Comparison of ENCODE assay signal across 26 cellular contexts in the genomic region with DNA sequence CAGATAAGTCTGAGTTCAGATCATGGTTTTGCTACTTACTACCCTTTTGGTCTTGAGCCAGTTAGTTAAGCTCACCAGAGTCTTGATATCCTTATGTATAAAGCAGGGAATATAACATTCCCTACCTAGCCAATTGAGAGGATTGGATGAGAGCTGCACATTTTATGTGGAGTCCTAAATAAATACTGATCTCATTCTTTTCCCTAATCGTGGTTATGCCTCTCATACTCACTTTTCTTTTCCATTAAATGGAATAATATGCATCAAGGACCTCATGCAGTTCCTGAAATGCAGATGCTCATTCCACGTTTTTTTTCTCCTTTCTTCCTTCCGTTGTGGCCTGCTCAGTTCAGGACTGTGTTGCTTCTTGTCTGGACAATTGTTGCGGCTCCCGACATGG.
DNase-seq lines count a peak whose midpoint lies in the region; FAIRE-seq and TF ChIP-seq lines count a peak whose summit lies in the region.
"Had no signal": no experiment of that assay in that cellular context is flagged by ENCODE, and none has a peak within 500 bp of the region (broad histone marks: within the 10 kb centered on the region; RNA-seq: fewer than 3 reads in every experiment).

No MANE protein-coding gene starts in this region.

- no peak for TF ChIP-seq POLR2A in GM12891 (IDR thresholded peaks at IDR 0.05; ENCODE audit: low read depth, low read length)
- TF ChIP-seq POLR2A in H1 (IDR thresholded peaks at IDR 0.05; ENCODE audit: control extremely low read depth in 1 of 2, low read depth in 2 of 2, low read length in 2 of 2), result no peak

- H2AFZ ChIP-seq in OCI-LY7 (ENCODE audit: low read length) (peak overlapping the region; percentile 80; the same call in 1 of the 2 replicates), H1 (ENCODE audit: low read length) (no peak overlapping the region), trophoblast cell (ENCODE audit: insufficient read depth, low read length, poor library complexity) (no peak overlapping the region)

- BruUV-seq in OCI-LY7 (replicated peaks; lab: Mats Ljungman, UMichigan), result no TSS peak

- no peaks in the 10 kb centered on the region for H3K79me1 ChIP-seq in H1 (ENCODE audit: low read depth, low read length)
- peaks cover 5% of the 10 kb centered on the region for H3K79me1 ChIP-seq in trophoblast cell (ENCODE audit: low read length)

- FAIRE-seq in GM12891 (lab: Jason Lieb, UNC), result peak; percentile 57
- FAIRE-seq in H1 (lab: Jason Lieb, UNC), result no peak

- H3K9ac ChIP-seq in H1 (replicated peaks in 1 of 4; ENCODE audit: extremely low read depth in 1 of 4, low read depth in 3 of 4, low read length in 3 of 4), result no peak overlapping the region
- no peak overlapping the region for H3K9ac ChIP-seq in trophoblast cell (ENCODE audit: low read length)

- H2AK5ac ChIP-seq in H1 (ENCODE audit: low read depth, low read length) (no peak overlapping the region), trophoblast cell (ENCODE audit: low read length) (peak overlapping the region; percentile 76)

- H3K79me2 ChIP-seq in OCI-LY7 (ENCODE audit: insufficient read depth, low read depth, low read length), result no peaks in the 10 kb centered on the region
- no peaks in the 10 kb centered on the region for H3K79me2 ChIP-seq in H1 (ENCODE audit: control insufficient read depth in 1 of 2, insufficient read depth in 2 of 2, low read length in 2 of 2)
- no peaks in the 10 kb centered on the region for H3K79me2 ChIP-seq in trophoblast cell (ENCODE audit: control insufficient read depth, insufficient read depth, low read length, poor library complexity)

- H2BK12ac ChIP-seq in H1 (ENCODE audit: low read depth, low read length) (no peak overlapping the region), trophoblast cell (ENCODE audit: low read length) (peak overlapping the region; percentile 92)

- CTCF ChIA-PET in OCI-LY7 (lab: Charles Lee; ENCODE audit: unreplicated experiment), result no interaction called here
- CTCF ChIA-PET in H1 (lab: Charles Lee; ENCODE audit: partially characterized antibody), result no interaction called here

- H4K91ac ChIP-seq in H1 (replicated peaks; ENCODE audit: insufficient read length, low read length) (no peak overlapping the region), trophoblast cell (ENCODE audit: low read depth, low read length) (peak overlapping the region; percentile 83)

- no peaks in the 10 kb centered on the region for H3K23me2 ChIP-seq in H1 (ENCODE audit: low read depth, low read length)

- no peaks in the 10 kb centered on the region for H3K9me2 ChIP-seq in OCI-LY7 (ENCODE audit: insufficient read depth, low read length)

- H3K27me3 ChIP-seq in H1 (replicated peaks in 1 of 4; ENCODE audit: control insufficient read depth in 3 of 4, extremely low read depth in 1 of 4, insufficient read depth in 3 of 4, low read length in 3 of 4) (no peaks in the 10 kb centered on the region), trophoblast cell (ENCODE audit: insufficient read depth, low read length) (no peaks in the 10 kb centered on the region)
- H3K27me3 ChIP-seq: sigmoid colon had no signal

- H4K5ac ChIP-seq in H1 (ENCODE audit: insufficient read length, low read depth, low read length), result no peak overlapping the region

- WGBS in H1 (ENCODE audit: extremely low coverage in 1 of 2, insufficient coverage in 1 of 2, insufficient read length in 1 of 2, insufficient replicate concordance in 2 of 2, low coverage in 1 of 2, low lambda C conversion rate in 2 of 2, missing lambda C conversion rate in 1 of 2), 2 experiments, result 89% methylated on average over 5 of the region's 5 CpGs; no CpG with 5 or more reads in 1 of the 2 experiments
- WGBS in trophoblast cell (ENCODE audit: extremely low coverage, insufficient coverage, insufficient read length), result no CpG with 5 or more reads among the region's 5 CpGs

- H3K14ac ChIP-seq in H1 (ENCODE audit: insufficient read length) (no peak overlapping the region), trophoblast cell (ENCODE audit: low read length) (peak overlapping the region; percentile 77)

- DNase-seq in GM12891 (ENCODE audit: insufficient read length, low spot score) (no peak), OCI-LY7 (ENCODE audit: low spot score) (no peak), H1 (ENCODE audit: low read depth in 1 of 2, low spot score in 2 of 2) (no peak), trophoblast cell (no peak), middle frontal gyrus (ENCODE audit: extremely low spot score, low spot score) (no peak), NCI-H1417 treated with DMSO at 0.1 percent for 48 hours (lab: John Stamatoyannopoulos, UW) (no peak), A172 (ENCODE audit: low spot score) (no peak), HuH-7 (ENCODE audit: low spot score) (no peak)
- DNase-seq: activated CD4-positive, alpha-beta T cell treated with anti-CD3 and anti-CD28 coated beads for 4 hours; activated naive CD4-positive, alpha-beta T cell treated with Interleukin-2 at 50 U/mL for 16 hours; activated T-cell treated with anti-CD3 and anti-CD28 coated beads, Interleukin-2, amount 50 U/mL, for 48 hours; amniotic stem cell; CD8-positive, alpha-beta T cell; central memory CD4-positive, alpha-beta T cell; GF-D8; HCEC 1CT; lower lobe of right lung; NCI-H1092 treated with DMSO at 0.1 percent for 48 hours; NCI-H2081; NCI-H345; NCI-H774; PC-9; sigmoid colon; stimulated activated CD8-positive, alpha-beta memory T cell treated with anti-CD3 and anti-CD28 coated beads, Interleukin-4, amount 100 ng/mL, for 48 hours; T-helper 2 cell had no signal

- intact Hi-C loops in OCI-LY7 (cut with micrococcal nuclease; ENCODE audit: unreplicated experiment), result loop anchor here (2.0 to 10.0 kb wide), 3 partner anchors 55 to 288 kb away; a partner anchor contains a TSS

- POLR2A ChIA-PET in OCI-LY7 (lab: Charles Lee) (interaction anchor here (0.7 kb wide), 1 partner anchor 276 kb away, joined by 3 read pairs; no protein-coding TSS in a partner anchor), H1 (lab: Charles Lee; ENCODE audit: partially characterized antibody) (interaction anchor here (1.4 kb wide), 1 partner anchor 11 kb away, joined by 3 read pairs; no protein-coding TSS in a partner anchor)

- no peak for TF ChIP-seq CTCF in OCI-LY7 (conservative IDR thresholded peaks at IDR 0.05; ENCODE audit: low read length)
- no peak for TF ChIP-seq CTCF in H1 (IDR thresholded peaks at IDR 0.05; ENCODE audit: control extremely low read depth in 1 of 3, insufficient read depth in 1 of 3, low read depth in 1 of 3, low read length in 3 of 3)

- H3K9me3 ChIP-seq in OCI-LY7 (ENCODE audit: low read length) (no peaks in the 10 kb centered on the region), H1 (ENCODE audit: insufficient read depth in 2 of 2, low read depth in 1 of 2, low read length in 1 of 2) (no peaks in the 10 kb centered on the region), trophoblast cell (ENCODE audit: insufficient read depth, low read depth, low read length) (no peaks in the 10 kb centered on the region)
- H3K9me3 ChIP-seq: lower lobe of right lung, prostate gland, sigmoid colon had no signal

- H3K18ac ChIP-seq in H1 (ENCODE audit: extremely low read depth, low read length) (no peak overlapping the region), trophoblast cell (ENCODE audit: low read length) (no peak overlapping the region)

- H2BK5ac ChIP-seq in H1 (ENCODE audit: low read depth, low read length), result no peak overlapping the region
- H2BK5ac ChIP-seq in trophoblast cell (ENCODE audit: low read depth, low read length, poor library complexity), result peak overlapping the region; percentile 52

- H3K23ac ChIP-seq in H1 (ENCODE audit: insufficient read length) (no peak overlapping the region), trophoblast cell (ENCODE audit: low read length) (no peak overlapping the region)

- no peak overlapping the region for H3K27ac ChIP-seq in OCI-LY7 (ENCODE audit: low read depth, low read length, poor library complexity, severe bottlenecking)
- H3K27ac ChIP-seq in H1 (ENCODE audit: low read depth, low read length), result no peak overlapping the region
- no peak overlapping the region for H3K27ac ChIP-seq in trophoblast cell (ENCODE audit: low read depth, low read length)
- H3K27ac ChIP-seq: PC-9, prostate gland had no signal

- H3K4ac ChIP-seq in H1 (replicated peaks; ENCODE audit: insufficient read length, low read depth, low read length) (no peak overlapping the region), trophoblast cell (ENCODE audit: low read depth, low read length) (no peak overlapping the region)

- H4K8ac ChIP-seq in H1 (ENCODE audit: extremely low read depth, insufficient read depth, low read length), result no peak overlapping the region
- peak overlapping the region; percentile 13 for H4K8ac ChIP-seq in trophoblast cell (ENCODE audit: low read depth, low read length)

- 0 out of 2 replicates have a peak overlapping the region, but pooled peaks have one; percentile 47 for H2BK15ac ChIP-seq in H1 (ENCODE audit: low read length)

- no peak for TF ChIP-seq RAD21 in H1 (IDR thresholded peaks at IDR 0.05 in 1 of 2, conservative IDR thresholded peaks at IDR 0.05 in 1 of 2; ENCODE audit: low read depth in 2 of 2, low read length in 2 of 2)

- H2BK120ac ChIP-seq in H1 (replicated peaks; ENCODE audit: low read depth, low read length) (no peak overlapping the region), trophoblast cell (ENCODE audit: insufficient read depth, low read length, poor library complexity) (peak overlapping the region; percentile 79)

- H3K4me3 ChIP-seq in OCI-LY7 (ENCODE audit: low read depth, low read length, poor library complexity, severe bottlenecking) (no peak overlapping the region), H1 (ENCODE audit: extremely low read depth in 1 of 4, insufficient read depth in 2 of 4, low read depth in 3 of 4, low read length in 4 of 4) (no peak overlapping the region), trophoblast cell (ENCODE audit: low read depth, low read length) (no peak overlapping the region)
- H3K4me3 ChIP-seq: lower lobe of right lung, PC-9, prostate gland, sigmoid colon had no signal

- no peak overlapping the region for H3K56ac ChIP-seq in H1 (replicated peaks; ENCODE audit: insufficient read length, low read depth, low read length)

- H3K4me2 ChIP-seq in OCI-LY7 (ENCODE audit: low read length), result 0 out of 2 replicates have a peak overlapping the region, but pooled peaks have one; percentile 69
- H3K4me2 ChIP-seq in H1 (ENCODE audit: insufficient read depth in 1 of 2, low read depth in 2 of 2, low read length in 2 of 2), result no peak overlapping the region
- no peak overlapping the region for H3K4me2 ChIP-seq in trophoblast cell (ENCODE audit: low read length)
- H3K4me2 ChIP-seq: PC-9 had no signal

- H4K12ac ChIP-seq in trophoblast cell (ENCODE audit: low read depth, low read length), result no peak overlapping the region

- H3K4me1 ChIP-seq in OCI-LY7 (ENCODE audit: insufficient read depth, low read length, poor library complexity, severe bottlenecking) (peaks cover 83% of the 10 kb centered on the region), H1 (replicated peaks in 1 of 4; ENCODE audit: control insufficient read depth in 3 of 4, insufficient read depth in 4 of 4, low read length in 3 of 4) (peaks cover 0 to 3% (median 1%) of the 10 kb centered on the region in 4 experiments; a peak in 2 of 7 replicates), trophoblast cell (ENCODE audit: control insufficient read depth in 1 of 2, insufficient read depth in 2 of 2, low read length in 2 of 2) (no peaks in the 10 kb centered on the region)
- H3K4me1 ChIP-seq: prostate gland had no signal

- H4K20me1 ChIP-seq in OCI-LY7 (ENCODE audit: insufficient read depth, low read length) (no peaks in the 10 kb centered on the region), H1 (replicated peaks in 1 of 2; ENCODE audit: control insufficient read depth in 1 of 2, insufficient read depth in 2 of 2, low read length in 2 of 2) (no peaks in the 10 kb centered on the region)

- H2BK20ac ChIP-seq in H1 (ENCODE audit: low read length), result no peak overlapping the region

- TF ChIP-seq EP300 in H1 (IDR thresholded peaks at IDR 0.05; ENCODE audit: borderline replicate concordance in 1 of 2, low read depth in 2 of 2, low read length in 2 of 2), result no peak

- H3K36me3 ChIP-seq in OCI-LY7 (ENCODE audit: insufficient read depth, low read length), result no peaks in the 10 kb centered on the region
- no peaks in the 10 kb centered on the region for H3K36me3 ChIP-seq in H1 (ENCODE audit: control insufficient read depth in 2 of 4, insufficient read depth in 4 of 4, low read length in 3 of 4)
- H3K36me3 ChIP-seq in trophoblast cell (ENCODE audit: control insufficient read depth in 1 of 2, insufficient read depth in 2 of 2, low read length in 2 of 2), result no peaks in the 10 kb centered on the region
- H3K36me3 ChIP-seq: lower lobe of right lung, prostate gland, sigmoid colon had no signal
